In genomic region chr22:49954354-49954753, GRCh38 we compare ENCODE assay signal across 20 cellular contexts. TPM values are rescaled to one million over a fixed set of nuclear protein-coding genes. Genes with fewer than 3 reads are reported as not detected.
DNase-seq lines count a peak whose midpoint lies in the region; ATAC-seq and TF ChIP-seq lines count a peak whose summit lies in the region.
"Had no signal": no experiment of that assay in that cellular context is flagged by ENCODE, and none has a peak within 500 bp of the region (broad histone marks: within the 10 kb centered on the region; RNA-seq: fewer than 3 reads in every experiment).

No MANE protein-coding gene starts in this region.

- H3K4me1 Mint-ChIP-seq in CD8-positive, alpha-beta memory T cell, result peaks cover 0 to 5% (median 0%) of the 10 kb centered on the region in 3 donors

- DNase-seq in NT2/D1 (ENCODE audit: low read depth, low spot score) (no peak), heart right ventricle (peak in 1 of 2 donors; percentile 73), midbrain (lab: John Stamatoyannopoulos, UW) (peak; percentile 41), stomach (peak; percentile 68), NCI-H2107 treated with DMSO at 0.1 percent for 48 hours (lab: John Stamatoyannopoulos, UW; ENCODE audit: unreplicated experiment) (no peak)
- DNase-seq in CD8-positive, alpha-beta memory T cell, result no peak
- DNase-seq: activated CD4-positive, alpha-beta T cell treated with anti-CD3 and anti-CD28 coated beads, Interleukin-2, amount 50 U/mL, for 48 hours; activated naive CD4-positive, alpha-beta T cell treated with anti-CD3 and anti-CD28 coated beads, Interleukin-2, amount 10 ng/mL, durations not matched to agents 7 days and 5 days; activated T-cell treated with anti-CD3 and anti-CD28 coated beads, Interleukin-2, amount 50 U/mL, for 24 hours; AML-193; erythroblast; KG1; NCI-H1092 treated with DMSO at 0.1 percent for 48 hours; NCI-H2107; stimulated activated CD4-positive, alpha-beta T cell treated with anti-CD3 and anti-CD28 coated beads, Interleukin-4, amount 100 ng/mL, for 1 hour; T-cell had no signal

- no peak for TF ChIP-seq EP300 in stomach (IDR thresholded peaks at IDR 0.05)

- no peak overlapping the region for H3K27ac Mint-ChIP-seq in CD8-positive, alpha-beta memory T cell
- H3K27ac Mint-ChIP-seq: activated naive CD4-positive, alpha-beta T cell treated with anti-CD3 and anti-CD28 coated beads, Interleukin-2, amount 10 ng/mL, durations not matched to agents 7 days and 5 days had no signal

- no peak overlapping the region for H3K4me3 Mint-ChIP-seq in CD8-positive, alpha-beta memory T cell
- H3K4me3 Mint-ChIP-seq: activated naive CD4-positive, alpha-beta T cell treated with anti-CD3 and anti-CD28 coated beads, Interleukin-2, amount 10 ng/mL, durations not matched to agents 7 days and 5 days; activated T-cell treated with anti-CD3 and anti-CD28 coated beads, Interleukin-2, amount 50 U/mL, for 24 hours; T-cell had no signal

- CTCF ChIA-PET in CD8-positive, alpha-beta memory T cell (lab: Charles Lee), result interaction anchor here (0.7 kb wide), 1 partner anchor 8 kb away, joined by 3 read pairs; no protein-coding TSS in a partner anchor

- peaks cover 0 to 2% of the 10 kb centered on the region in 2 donors for H3K27me3 Mint-ChIP-seq in CD8-positive, alpha-beta memory T cell
- H3K27me3 Mint-ChIP-seq: activated naive CD4-positive, alpha-beta T cell treated with anti-CD3 and anti-CD28 coated beads, Interleukin-2, amount 10 ng/mL, durations not matched to agents 7 days and 5 days; activated T-cell treated with anti-CD3 and anti-CD28 coated beads, Interleukin-2, amount 50 U/mL, for 24 hours; T-cell had no signal

- H3K9me3 ChIP-seq in NT2/D1 (ENCODE audit: insufficient read depth, low read length), result no peaks in the 10 kb centered on the region
- no peaks in the 10 kb centered on the region for H3K9me3 ChIP-seq in heart right ventricle
- H3K9me3 ChIP-seq in stomach, result no peaks in the 10 kb centered on the region
- H3K9me3 ChIP-seq in CD8-positive, alpha-beta memory T cell (ENCODE audit: low read length), result no peaks in the 10 kb centered on the region

- peak; percentile 68 to 90 (median 79) for ATAC-seq in heart right ventricle
- no peak for ATAC-seq in GM19395 (IDR thresholded peaks at IDR 0.05; ENCODE audit: unreplicated experiment)
- no peak for ATAC-seq in HG02763 (IDR thresholded peaks at IDR 0.05; ENCODE audit: unreplicated experiment)
- ATAC-seq: T-cell had no signal

- H3K36me3 Mint-ChIP-seq in CD8-positive, alpha-beta memory T cell, result no peaks in the 10 kb centered on the region
- H3K36me3 Mint-ChIP-seq: activated naive CD4-positive, alpha-beta T cell treated with anti-CD3 and anti-CD28 coated beads, Interleukin-2, amount 10 ng/mL, durations not matched to agents 7 days and 5 days; T-cell had no signal

- H3K4me3 ChIP-seq in NT2/D1 (ENCODE audit: insufficient read length, low read depth) (no peak overlapping the region), heart right ventricle (no peak overlapping the region), stomach (no peak overlapping the region)
- no peak overlapping the region for H3K4me3 ChIP-seq in CD8-positive, alpha-beta memory T cell (ENCODE audit: low read length)
- H3K4me3 ChIP-seq: coronary artery had no signal

- POLR2A ChIA-PET in CD8-positive, alpha-beta memory T cell (lab: Charles Lee), result no interaction called here

- 55 to 58% methylated on average over 8 of the region's 8 CpGs for WGBS in heart right ventricle, 2 donors
- 51 to 83% (median 62%) methylated on average over 6 to 8 of the region's 8 CpGs; no CpG with 5 or more reads in 1 of the 5 donors for WGBS in stomach, 5 donors

- H3K27me3 ChIP-seq in NT2/D1 (ENCODE audit: insufficient read depth, insufficient read length) (peaks cover 2% of the 10 kb centered on the region), heart right ventricle (no peaks in the 10 kb centered on the region), stomach (no peaks in the 10 kb centered on the region)
- no peaks in the 10 kb centered on the region for H3K27me3 ChIP-seq in CD8-positive, alpha-beta memory T cell (ENCODE audit: insufficient read depth, low read length, poor library complexity, severe bottlenecking)

- H3K4me1 ChIP-seq in NT2/D1 (ENCODE audit: insufficient read depth, insufficient read length) (peaks cover 19% of the 10 kb centered on the region), heart right ventricle (peaks cover 26 to 54% (median 43%) of the 10 kb centered on the region in 9 donors), stomach (peaks cover 54 to 91% (median 81%) of the 10 kb centered on the region in 4 donors)
- peaks cover 1% of the 10 kb centered on the region for H3K4me1 ChIP-seq in CD8-positive, alpha-beta memory T cell (ENCODE audit: insufficient read depth, low read length)

- peak overlapping the region; percentile 18 for H3K9ac ChIP-seq in NT2/D1 (ENCODE audit: insufficient read length, low read depth)

- H3K9me3 Mint-ChIP-seq in CD8-positive, alpha-beta memory T cell, result no peaks in the 10 kb centered on the region
- H3K9me3 Mint-ChIP-seq: activated naive CD4-positive, alpha-beta T cell treated with anti-CD3 and anti-CD28 coated beads, Interleukin-2, amount 10 ng/mL, durations not matched to agents 7 days and 5 days; activated T-cell treated with anti-CD3 and anti-CD28 coated beads, Interleukin-2, amount 50 U/mL, for 24 hours; T-cell had no signal

- H3K27ac ChIP-seq in heart right ventricle (peak overlapping the region; percentile 27 to 93 (median 84)), stomach (peak overlapping the region; percentile 94 to 98 (median 98))
- no peak overlapping the region for H3K27ac ChIP-seq in CD8-positive, alpha-beta memory T cell (ENCODE audit: low read depth, low read length)

- intact Hi-C loops in heart right ventricle (cut with DNase I), result no loop called here
- intact Hi-C loops in stomach (cut with DNase I; ENCODE audit: low total_unique reads), result no loop called here

- TF ChIP-seq CTCF in heart right ventricle (IDR thresholded peaks at IDR 0.05) (no peak), stomach (IDR thresholded peaks at IDR 0.05) (no peak)

- H3K36me3 ChIP-seq in NT2/D1 (ENCODE audit: insufficient read depth, insufficient read length, low read length) (no peaks in the 10 kb centered on the region), heart right ventricle (no peaks in the 10 kb centered on the region), stomach (no peaks in the 10 kb centered on the region)
- H3K36me3 ChIP-seq in CD8-positive, alpha-beta memory T cell (ENCODE audit: insufficient read depth, low read length), result no peaks in the 10 kb centered on the region

- no peak for TF ChIP-seq POLR2A in stomach (IDR thresholded peaks at IDR 0.05)

RNA-seq across cellular contexts. Expression of gene PIM3, which starts 6.2 kb away (rescaled TPM):
- 10 to 100 TPM; 27.4 to 81.6 (median 41.6) TPM for total RNA-seq in heart right ventricle
- 10 to 100 TPM; 43.9 to 62.0 TPM for polyA plus RNA-seq in heart right ventricle
- 100 to 1,000 TPM in 3 of 5 donors, 10 to 100 TPM in 2; 51.9 to 802 (median 298) TPM for total RNA-seq in stomach
- 10 to 100 TPM; 75.6 to 87.6 (median 81.6) TPM for polyA plus RNA-seq in stomach
- total RNA-seq in CD8-positive, alpha-beta memory T cell, result 100 to 1,000 TPM; 202 to 227 TPM
- 39.3 TPM for polyA plus RNA-seq in CD8-positive, alpha-beta memory T cell

RNA-seq across cellular contexts. Expression of gene CRELD2, which starts 35.9 kb away (rescaled TPM):
- total RNA-seq in heart right ventricle (10 to 100 TPM; 13.0 to 32.5 (median 19.2) TPM), stomach (10 to 100 TPM; 35.4 to 83.0 (median 81.1) TPM)
- polyA plus RNA-seq in heart right ventricle (10 to 100 TPM; 11.0 to 90.0 TPM), stomach (10 to 100 TPM; 19.4 to 30.4 (median 29.0) TPM)
- 10 to 100 TPM; 49.4 to 50.7 TPM for total RNA-seq in CD8-positive, alpha-beta memory T cell
- 53.2 TPM for polyA plus RNA-seq in CD8-positive, alpha-beta memory T cell

RNA-seq across cellular contexts. Expression of gene ALG12, which starts 36.1 kb away (rescaled TPM):
- 10 to 100 TPM in 9 of 10 donors, 1 to 10 TPM in 1; 9.6 to 19.8 (median 16.0) TPM for total RNA-seq in heart right ventricle
- polyA plus RNA-seq in heart right ventricle, result 10 to 100 TPM in 1 of 2 donors, 1 to 10 TPM in 1; 9.7 to 10.4 TPM
- total RNA-seq in stomach, result 10 to 100 TPM in 2 of 5 donors, 1 to 10 TPM in 3; 2.3 to 30.7 (median 9.4) TPM
- polyA plus RNA-seq in stomach, result 1 to 10 TPM; 3.8 to 9.2 (median 8.8) TPM
- total RNA-seq in CD8-positive, alpha-beta memory T cell, result 10 to 100 TPM; 21.0 TPM
- polyA plus RNA-seq in CD8-positive, alpha-beta memory T cell, result 21.8 TPM

RNA-seq across cellular contexts. Expression of gene IL17REL, which starts 58.2 kb away (rescaled TPM):
- total RNA-seq in heart right ventricle, result under 1 TPM in 1 of 10 donors, not detected in 9; 0.11 TPM
- not detected for polyA plus RNA-seq in heart right ventricle
- total RNA-seq in stomach, result 1 to 10 TPM in 1 of 5 donors, under 1 TPM in 2, not detected in 2; 0.87 to 1.2 (median 0.92) TPM
- polyA plus RNA-seq in stomach, result under 1 TPM in 1 of 3 donors, not detected in 2; 0.03 TPM
- under 1 TPM; 0.20 to 0.29 TPM for total RNA-seq in CD8-positive, alpha-beta memory T cell
- not detected for polyA plus RNA-seq in CD8-positive, alpha-beta memory T cell
- total RNA-seq: mononuclear cell had no signal

Comparison
In these comparisons a context has a peak if more than half of its experiments do, and no peak if none do; other contexts are left out.
1. DNase-seq: peak in midbrain (single experiment) and stomach (single experiment); none in NT2/D1 (single experiment), NCI-H2107 treated with DMSO at 0.1 percent for 48 hours (single experiment) and CD8-positive, alpha-beta memory T cell (0 of 5).
2. ATAC-seq: peak in heart right ventricle (8 of 8); none in GM19395 (single experiment) and HG02763 (single experiment).